19 cellular contexts compared by ENCODE assay signal in the genomic region with DNA sequence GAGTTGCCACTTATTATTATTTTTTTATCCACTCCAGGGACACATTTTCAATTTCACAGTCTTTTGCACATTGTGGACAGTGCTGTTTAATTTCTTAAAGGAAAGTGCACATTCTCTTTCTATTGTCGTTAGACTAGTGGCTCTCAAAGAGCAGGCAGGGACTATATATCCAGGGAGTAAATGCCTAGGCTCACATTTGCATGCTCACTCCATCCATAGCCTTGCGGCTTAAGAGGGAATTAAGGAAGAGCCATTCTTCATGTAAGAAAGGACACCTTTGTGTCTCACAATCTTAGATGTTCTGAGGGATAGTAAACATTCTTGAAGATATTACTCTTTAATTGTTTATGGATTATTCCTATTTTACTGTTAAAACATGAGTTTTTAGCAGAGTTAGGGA.
DNase-seq lines count a peak whose midpoint lies in the region; ATAC-seq, FAIRE-seq and TF ChIP-seq lines count a peak whose summit lies in the region.
"Had no signal": no experiment of that assay in that cellular context is flagged by ENCODE, and none has a peak within 500 bp of the region (broad histone marks: within the 10 kb centered on the region; RNA-seq: fewer than 3 reads in every experiment).

No MANE protein-coding gene starts in this region.

- H3K27me3 Mint-ChIP-seq in GM23338 (ENCODE audit: insufficient read depth, low read depth, poor library complexity) (peaks cover 4% of the 10 kb centered on the region), WTC11 (ENCODE audit: low read depth) (no peaks in the 10 kb centered on the region)

- no peak for FAIRE-seq in A549 (lab: Jason Lieb, UNC)
- FAIRE-seq: G401.6, HTR-8/SVneo had no signal

- H3K79me1 ChIP-seq in neuronal stem cell (ENCODE audit: low read depth, low read length): peaks cover 2% of the 10 kb centered on the region

- H3K4me1 Mint-ChIP-seq in GM23338 (peaks cover 30% of the 10 kb centered on the region), WTC11 (peaks cover 42% of the 10 kb centered on the region)

- H3K4me2 ChIP-seq in A549 (peak overlapping the region; percentile 77), GM23338 (no peak overlapping the region), neuronal stem cell (ENCODE audit: insufficient read depth, low read length, poor library complexity, severe bottlenecking) (no peak overlapping the region)

- H3K9me3 ChIP-seq in A549 (peaks cover 4% of the 10 kb centered on the region; the same call in 1 of the 3 replicates), neuronal stem cell (replicated peaks in 1 of 2; ENCODE audit: control insufficient read depth in 2 of 2, insufficient read depth in 1 of 2, low read depth in 1 of 2, low read length in 2 of 2) (peaks cover 0 to 3% of the 10 kb centered on the region in 2 donors), gastroesophageal sphincter (no peaks in the 10 kb centered on the region)

- no peak overlapping the region for H2BK120ac ChIP-seq in neuronal stem cell (ENCODE audit: low read depth, low read length)

- H2BK15ac ChIP-seq in neuronal stem cell (ENCODE audit: low read length): no peak overlapping the region

- H4K20me1 ChIP-seq in GM23338 (replicated peaks; ENCODE audit: insufficient read depth): peaks cover 5% of the 10 kb centered on the region; the same call in 1 of the 2 replicates

- no peak overlapping the region for H3K14ac ChIP-seq in neuronal stem cell (ENCODE audit: low read length)

- no peaks in the 10 kb centered on the region for H3K36me3 ChIP-seq in GM23338 (ENCODE audit: insufficient read depth)
- H3K36me3 ChIP-seq in neuronal stem cell (replicated peaks in 1 of 2; ENCODE audit: control insufficient read depth in 2 of 2, insufficient read depth in 2 of 2, low read length in 2 of 2): peaks cover 2 to 12% of the 10 kb centered on the region in 2 donors
- H3K36me3 ChIP-seq in gastroesophageal sphincter: no peaks in the 10 kb centered on the region

- H2AFZ ChIP-seq in GM23338 (no peak overlapping the region), neuronal stem cell (ENCODE audit: low read length) (no peak overlapping the region)

- CTCF ChIA-PET in A549 (lab: Yijun Ruan, JAX): no interaction called here
- CTCF ChIA-PET in WTC11 (lab: Charles Lee): no interaction called here

- TF ChIP-seq CTCF in A549 (IDR thresholded peaks at IDR 0.05): no peak
- no peak for TF ChIP-seq CTCF in GM23338 (conservative IDR thresholded peaks at IDR 0.05; ENCODE audit: low read depth in 2 of 2)
- no peak for TF ChIP-seq CTCF in WTC11 (IDR thresholded peaks at IDR 0.05)
- TF ChIP-seq CTCF in gastroesophageal sphincter (IDR thresholded peaks at IDR 0.05): no peak

- H3K79me2 ChIP-seq in GM23338 (replicated peaks; ENCODE audit: insufficient read depth): peaks cover 6% of the 10 kb centered on the region; the same call in 1 of the 2 replicates

- H3K36me3 Mint-ChIP-seq in GM23338 (ENCODE audit: low read depth): peaks cover 14% of the 10 kb centered on the region
- H3K36me3 Mint-ChIP-seq in WTC11: peaks cover 3% of the 10 kb centered on the region

- peaks cover 2% of the 10 kb centered on the region; the same call in 1 of the 2 replicates for H3K9me2 ChIP-seq in GM23338 (ENCODE audit: insufficient read depth)

- no peaks in the 10 kb centered on the region for H3F3A ChIP-seq in GM23338 (replicated peaks; ENCODE audit: low read depth)

- TF ChIP-seq RAD21 in A549 (conservative IDR thresholded peaks at IDR 0.05 in 1 of 2, IDR thresholded peaks at IDR 0.05 in 1 of 2): no peak

- H3K9me3 Mint-ChIP-seq in GM23338: no peaks in the 10 kb centered on the region; the same call in 2 of the 3 replicates
- no peaks in the 10 kb centered on the region for H3K9me3 Mint-ChIP-seq in WTC11

- 0 out of 2 replicates have a peak overlapping the region, but pooled peaks have one; percentile 47 for H3K27ac Mint-ChIP-seq in GM23338
- no peak overlapping the region for H3K27ac Mint-ChIP-seq in WTC11

- POLR2A ChIA-PET in A549 (lab: Yijun Ruan, JAX): no interaction called here
- POLR2A ChIA-PET in WTC11 (lab: Charles Lee): no interaction called here

- no peak for TF ChIP-seq EP300 in A549 (IDR thresholded peaks at IDR 0.05)
- no peak for TF ChIP-seq EP300 in gastroesophageal sphincter (IDR thresholded peaks at IDR 0.05)

- H3K27me3 ChIP-seq in GM23338 (ENCODE audit: insufficient read depth): no peaks in the 10 kb centered on the region
- no peaks in the 10 kb centered on the region for H3K27me3 ChIP-seq in neuronal stem cell (ENCODE audit: control insufficient read depth in 3 of 3, insufficient read depth in 3 of 3, low read depth in 1 of 3, low read length in 3 of 3)
- H3K27me3 ChIP-seq in gastroesophageal sphincter: no peaks in the 10 kb centered on the region

- H2BK5ac ChIP-seq in neuronal stem cell (ENCODE audit: low read length): no peak overlapping the region

- H3K4me3 ChIP-seq in A549: no peak overlapping the region
- H3K4me3 ChIP-seq in GM23338: no peak overlapping the region
- H3K4me3 ChIP-seq in neuronal stem cell (ENCODE audit: low read length in 2 of 2): no peak overlapping the region
- no peak overlapping the region for H3K4me3 ChIP-seq in gastroesophageal sphincter

- H4K91ac ChIP-seq in neuronal stem cell (ENCODE audit: low read depth, low read length, poor library complexity): no peak overlapping the region

- no peak overlapping the region for H3K23ac ChIP-seq in neuronal stem cell (ENCODE audit: low read depth, low read length, poor library complexity)

- H3K4me3 Mint-ChIP-seq in GM23338: no peak overlapping the region
- no peak overlapping the region for H3K4me3 Mint-ChIP-seq in WTC11

- no peak overlapping the region for H4K8ac ChIP-seq in neuronal stem cell (ENCODE audit: low read depth, low read length)

- H3K27ac ChIP-seq in A549 (peak overlapping the region; percentile 73 to 78), GM23338 (ENCODE audit: low read depth) (no peak overlapping the region), neuronal stem cell (replicated peaks; ENCODE audit: low read length) (peak overlapping the region; percentile 44), gastroesophageal sphincter (no peak overlapping the region)

- DNase-seq in A549 (ENCODE audit: low read depth in 1 of 2, low spot score in 1 of 2): no peak
- DNase-seq in GM23338 (ENCODE audit: low spot score): no peak
- DNase-seq in WTC11 (ENCODE audit: low spot score): no peak
- DNase-seq in neuronal stem cell (ENCODE audit: low spot score): peak; percentile 47
- DNase-seq in SK-N-DZ (ENCODE audit: low spot score): no peak
- DNase-seq in UCSD-AML1 (lab: John Stamatoyannopoulos, UW; ENCODE audit: unreplicated experiment): no peak
- DNase-seq: C1 segment of cervical spinal cord, COR-L47, NCI-H1105 treated with DMSO at 0.1 percent for 48 hours, NCI-H1694, NCI-H2107, NCI-H2227 treated with DMSO at 0.1 percent for 48 hours, NCI-H510A treated with DMSO at 0.1 percent for 48 hours, NCI-H774, RPMI8226, SIG-M5 had no signal

- H2BK12ac ChIP-seq in neuronal stem cell (ENCODE audit: low read length): no peak overlapping the region

- H3K9ac ChIP-seq in neuronal stem cell (ENCODE audit: low read depth, low read length, poor library complexity): no peak overlapping the region

- H3K4me1 ChIP-seq in A549 (peaks cover 57% of the 10 kb centered on the region), GM23338 (ENCODE audit: insufficient read depth) (no peaks in the 10 kb centered on the region), neuronal stem cell (ENCODE audit: control insufficient read depth in 2 of 2, insufficient read depth in 1 of 2, low read depth in 1 of 2, low read length in 2 of 2) (peaks cover 0 to 7% of the 10 kb centered on the region in 2 donors), gastroesophageal sphincter (peaks cover 4 to 27% (median 4%) of the 10 kb centered on the region in 3 donors)

- WGBS in A549 (ENCODE audit: missing lambda C conversion rate): 72% methylated on average over 2 of the region's 2 CpGs
- WGBS in neuronal stem cell (ENCODE audit: extremely low coverage in 2 of 2, insufficient read length in 2 of 2, insufficient replicate concordance in 1 of 2), 2 donors: no CpG with 5 or more reads among the region's 2 CpGs
- 63 to 80% methylated on average over 2 of the region's 2 CpGs for WGBS in gastroesophageal sphincter (ENCODE audit: low coverage in 1 of 2), 2 donors

- H3K4ac ChIP-seq in neuronal stem cell (ENCODE audit: low read length): no peak overlapping the region

- ATAC-seq in A549: no peak
- peak; percentile 52 for ATAC-seq in GM23338
- peak; percentile 61 for ATAC-seq in WTC11
- ATAC-seq in gastroesophageal sphincter: no peak

- TF ChIP-seq POLR2A in A549 (IDR thresholded peaks at IDR 0.05; ENCODE audit: low read length) (no peak), gastroesophageal sphincter (IDR thresholded peaks at IDR 0.05) (no peak)

- no peak overlapping the region for H2AK5ac ChIP-seq in neuronal stem cell (ENCODE audit: low read depth, low read length)

- H3K18ac ChIP-seq in neuronal stem cell (ENCODE audit: low read length): no peak overlapping the region

TF ChIP-seq in A549, 52 proteins besides CTCF, POLR2A, EP300 and RAD21 (continues in another document):
- no peak for TF ChIP-seq EHMT2 (IDR thresholded peaks at IDR 0.05; ENCODE audit: low read depth)
- TF ChIP-seq, protein P1, sequence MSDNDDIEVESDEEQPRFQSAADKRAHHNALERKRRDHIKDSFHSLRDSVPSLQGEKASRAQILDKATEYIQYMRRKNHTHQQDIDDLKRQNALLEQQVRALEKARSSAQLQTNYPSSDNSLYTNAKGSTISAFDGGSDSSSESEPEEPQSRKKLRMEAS (IDR thresholded peaks at IDR 0.05): no peak
- no peak for TF ChIP-seq TFCP2L1 (CRISPR knock-in tag; IDR thresholded peaks at IDR 0.05)
- TF ChIP-seq CBX2 (IDR thresholded peaks at IDR 0.05; ENCODE audit: borderline replicate concordance, low read depth): no peak

TF ChIP-seq in GM23338, 12 proteins besides CTCF, POLR2A, EP300 and RAD21:
- TF ChIP-seq JUNB (IDR thresholded peaks at IDR 0.05; ENCODE audit: unreplicated experiment) (no peak), NANOG (IDR thresholded peaks at IDR 0.05; ENCODE audit: borderline replicate concordance) (no peak), ZNF331 (CRISPR knock-in tag; IDR thresholded peaks at IDR 0.05; ENCODE audit: low read depth) (no peak), ZNF114 (CRISPR knock-in tag; IDR thresholded peaks at IDR 0.05) (no peak)

TF ChIP-seq in WTC11, 78 proteins besides CTCF, POLR2A, EP300 and RAD21 (continues in another document):
- TF ChIP-seq CBFB (CRISPR knock-in tag; IDR thresholded peaks at IDR 0.05; ENCODE audit: low read depth) (no peak), ELF4 (CRISPR knock-in tag; IDR thresholded peaks at IDR 0.05; ENCODE audit: low read depth) (no peak), SMAD3 (CRISPR knock-in tag; IDR thresholded peaks at IDR 0.05; ENCODE audit: borderline replicate concordance) (no peak), GABPB1 (CRISPR knock-in tag; IDR thresholded peaks at IDR 0.05) (no peak), RORB (CRISPR knock-in tag; IDR thresholded peaks at IDR 0.05) (no peak)
- TF ChIP-seq, protein P2, sequence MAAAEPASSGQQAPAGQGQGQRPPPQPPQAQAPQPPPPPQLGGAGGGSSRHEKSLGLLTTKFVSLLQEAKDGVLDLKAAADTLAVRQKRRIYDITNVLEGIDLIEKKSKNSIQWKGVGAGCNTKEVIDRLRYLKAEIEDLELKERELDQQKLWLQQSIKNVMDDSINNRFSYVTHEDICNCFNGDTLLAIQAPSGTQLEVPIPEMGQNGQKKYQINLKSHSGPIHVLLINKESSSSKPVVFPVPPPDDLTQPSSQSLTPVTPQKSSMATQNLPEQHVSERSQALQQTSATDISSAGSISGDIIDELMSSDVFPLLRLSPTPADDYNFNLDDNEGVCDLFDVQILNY (CRISPR knock-in tag; IDR thresholded peaks at IDR 0.05): no peak

Comparison
In these comparisons a context has a peak if more than half of its experiments do, and no peak if none do; other contexts are left out.
1. ATAC-seq: peak in GM23338 (single experiment) and WTC11 (single experiment); none in A549 (0 of 2) and gastroesophageal sphincter (single experiment).
2. H3K27ac ChIP-seq: peak in A549 (2 of 2) and neuronal stem cell (single experiment); none in GM23338 (single experiment) and gastroesophageal sphincter (0 of 4).